In the genomic region with DNA sequence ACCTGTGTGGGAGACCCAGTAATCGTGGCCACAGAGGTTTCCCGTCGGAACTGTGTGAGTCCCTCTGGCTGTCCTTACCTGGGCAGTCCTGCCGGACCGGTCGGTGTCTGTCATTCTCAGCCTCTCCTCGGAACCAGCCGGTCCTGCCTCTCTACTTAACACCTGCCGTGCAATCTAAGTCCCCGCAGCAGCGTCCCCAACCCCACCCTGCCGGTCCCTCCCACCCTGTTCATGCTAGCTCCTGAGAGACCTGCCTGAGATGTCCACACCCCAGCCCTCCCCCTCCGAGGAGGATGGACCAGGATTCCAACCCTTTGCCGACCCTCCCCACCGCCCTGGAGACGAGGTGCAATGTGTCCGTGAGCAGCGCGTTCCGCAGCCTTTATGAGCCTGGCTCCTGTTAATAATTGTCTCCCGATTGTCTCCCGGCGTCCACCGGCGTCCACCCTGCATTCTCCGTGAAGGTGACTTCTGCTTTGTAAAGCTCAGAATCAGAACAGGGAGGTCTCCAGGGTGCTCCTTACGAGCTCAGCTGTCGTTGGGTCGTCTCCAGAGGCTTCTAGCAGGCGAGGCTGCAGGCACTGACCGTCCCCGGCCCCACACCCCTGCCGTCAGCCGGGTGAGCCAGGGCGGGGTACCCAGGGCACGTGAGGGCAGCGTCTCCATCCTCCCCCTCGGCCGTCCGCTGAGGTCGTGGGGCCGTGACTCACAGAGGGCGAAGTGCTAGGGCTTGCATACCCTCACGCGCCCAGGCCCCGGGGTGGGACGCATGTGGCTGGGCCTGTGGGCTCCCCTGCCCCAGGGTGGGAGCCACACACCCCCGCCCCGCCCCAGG, we compare ENCODE assay signal across 13 cellular contexts. TPM values are rescaled to one million over a fixed set of nuclear protein-coding genes. Genes with fewer than 3 reads are reported as not detected.
DNase-seq lines count a peak whose midpoint lies in the region; ATAC-seq and TF ChIP-seq lines count a peak whose summit lies in the region.
"Had no signal": no experiment of that assay in that cellular context is flagged by ENCODE, and none has a peak within 500 bp of the region (broad histone marks: within the 10 kb centered on the region; RNA-seq: fewer than 3 reads in every experiment).

No MANE protein-coding gene starts in this region.

- H3K4me3 Mint-ChIP-seq in activated T-cell treated with anti-CD3 and anti-CD28 coated beads, Interleukin-2, amount 50 U/mL, for 72 hours, result no peak overlapping the region
- H3K4me3 Mint-ChIP-seq: activated CD8-positive, alpha-beta T cell treated with anti-CD3 and anti-CD28 coated beads for 36 hours; activated naive CD4-positive, alpha-beta T cell treated with anti-CD3 and anti-CD28 coated beads for 36 hours had no signal

- H3K4me1 ChIP-seq in lung (ENCODE audit: control insufficient read depth in 2 of 2, insufficient read depth in 2 of 2, low read length in 2 of 2) (peaks cover 0 to 35% of the 10 kb centered on the region in 2 donors), testis (peaks cover 21% of the 10 kb centered on the region)

- ATAC-seq in activated T-cell treated with anti-CD3 and anti-CD28 coated beads, Interleukin-2, amount 50 U/mL, for 72 hours (replicated peaks in 1 of 2), result peak; percentile 14 to 27
- peak; percentile 25 for ATAC-seq in lung (ENCODE audit: insufficient read depth, low FRiP score)
- ATAC-seq: activated CD8-positive, alpha-beta T cell treated with anti-CD3 and anti-CD28 coated beads for 36 hours had no signal

- no peaks in the 10 kb centered on the region for H3K9me3 Mint-ChIP-seq in activated T-cell treated with anti-CD3 and anti-CD28 coated beads, Interleukin-2, amount 50 U/mL, for 72 hours
- H3K9me3 Mint-ChIP-seq: activated CD8-positive, alpha-beta T cell treated with anti-CD3 and anti-CD28 coated beads for 36 hours; activated naive CD4-positive, alpha-beta T cell treated with anti-CD3 and anti-CD28 coated beads for 36 hours had no signal

- H3K4me3 ChIP-seq in coronary artery (peak overlapping the region; percentile 83), lung (no peak overlapping the region), testis (no peak overlapping the region)

- DNase-seq in activated T-cell treated with anti-CD3 and anti-CD28 coated beads, Interleukin-2, amount 50 U/mL, for 72 hours, result no peak
- no peak for DNase-seq in activated T-cell treated with anti-CD3 and anti-CD28 coated beads, Interleukin-2, amount 50 U/mL, for 1 hour
- no peak for DNase-seq in coronary artery (ENCODE audit: low spot score)
- DNase-seq in lung (ENCODE audit: low spot score), result no peak
- DNase-seq in testis, result peak; percentile 45
- DNase-seq in middle frontal gyrus (ENCODE audit: extremely low spot score, low spot score), result no peak
- DNase-seq in NK-92 treated with Interleukin-12 subunit alpha and Interleukin-12 subunit beta, amount 100 ng/mL, for 24 hours (lab: John Stamatoyannopoulos, UW), result no peak
- DNase-seq in dermis blood vessel endothelial cell, result no peak
- DNase-seq: ACHN; activated CD8-positive, alpha-beta T cell treated with anti-CD3 and anti-CD28 coated beads for 36 hours; activated naive CD4-positive, alpha-beta T cell treated with anti-CD3 and anti-CD28 coated beads for 36 hours; central memory CD4-positive, alpha-beta T cell; T1000 had no signal

- H3K27ac ChIP-seq in coronary artery (peak overlapping the region; percentile 94 to 98), lung (ENCODE audit: low read depth in 1 of 2, low read length in 1 of 2) (peak overlapping the region in 1 of 2 donors; percentile 51), testis (no peak overlapping the region)

- H3K36me3 Mint-ChIP-seq in activated T-cell treated with anti-CD3 and anti-CD28 coated beads, Interleukin-2, amount 50 U/mL, for 72 hours (ENCODE audit: insufficient read depth in 2 of 2), result peaks cover 4 to 6% of the 10 kb centered on the region in 2 donors

- no peak overlapping the region for H3K27ac Mint-ChIP-seq in activated T-cell treated with anti-CD3 and anti-CD28 coated beads, Interleukin-2, amount 50 U/mL, for 72 hours
- H3K27ac Mint-ChIP-seq: activated CD8-positive, alpha-beta T cell treated with anti-CD3 and anti-CD28 coated beads for 36 hours; activated naive CD4-positive, alpha-beta T cell treated with anti-CD3 and anti-CD28 coated beads for 36 hours had no signal

- no peaks in the 10 kb centered on the region for H3K9me3 ChIP-seq in lung (ENCODE audit: control insufficient read depth in 2 of 2, insufficient read depth in 1 of 2, low read length in 1 of 2)
- no peaks in the 10 kb centered on the region for H3K9me3 ChIP-seq in testis

- peaks cover 11% of the 10 kb centered on the region for H3K4me1 Mint-ChIP-seq in activated T-cell treated with anti-CD3 and anti-CD28 coated beads, Interleukin-2, amount 50 U/mL, for 72 hours (ENCODE audit: low read depth)

- intact Hi-C loops in testis (cut with DNase I; ENCODE audit: low total_unique reads), result no loop called here

- WGBS in lung, 2 donors, result 72 to 81% methylated on average over 49 of the region's 49 CpGs
- WGBS in testis, 2 donors, result 72 to 82% methylated on average over 28 to 44 of the region's 49 CpGs

- H3K27me3 ChIP-seq in lung (ENCODE audit: control insufficient read depth, insufficient read depth) (no peaks in the 10 kb centered on the region), testis (no peaks in the 10 kb centered on the region)

- TF ChIP-seq CTCF in coronary artery (IDR thresholded peaks at IDR 0.05) (no peak), lung (IDR thresholded peaks at IDR 0.05; ENCODE audit: control extremely low read depth, extremely low read depth) (no peak), testis (IDR thresholded peaks at IDR 0.05) (no peak)

- H3K27me3 Mint-ChIP-seq in activated T-cell treated with anti-CD3 and anti-CD28 coated beads, Interleukin-2, amount 50 U/mL, for 72 hours (ENCODE audit: low read depth), result no peaks in the 10 kb centered on the region
- H3K27me3 Mint-ChIP-seq: activated CD8-positive, alpha-beta T cell treated with anti-CD3 and anti-CD28 coated beads for 36 hours had no signal

- H3K36me3 ChIP-seq in lung (ENCODE audit: control insufficient read depth in 2 of 2, insufficient read depth in 2 of 2, low read length in 2 of 2), result peaks cover 3 to 38% of the 10 kb centered on the region in 2 donors
- H3K36me3 ChIP-seq in testis (ENCODE audit: low read depth, missing control alignments), result no peaks in the 10 kb centered on the region

- no peak for TF ChIP-seq POLR2A in testis (IDR thresholded peaks at IDR 0.05)

RNA-seq across cellular contexts. Expression of a gene that starts 10.1 kb away (rescaled TPM):
- total RNA-seq in activated T-cell treated with anti-CD3 and anti-CD28 coated beads, Interleukin-2, amount 50 U/mL, for 72 hours, result 100 to 1,000 TPM; 137 to 198 TPM
- total RNA-seq in lung, result 10 to 100 TPM; 48.9 to 81.1 TPM
- 100 to 1,000 TPM in 1 of 2 donors, 10 to 100 TPM in 1; 48.2 to 181 TPM for polyA plus RNA-seq in lung
- 10 to 100 TPM; 54.6 to 86.1 TPM for total RNA-seq in testis
- 56.1 TPM for polyA plus RNA-seq in testis (ENCODE audit: insufficient read depth, low read depth, low replicate concordance)
- total RNA-seq in dermis blood vessel endothelial cell, result 80.6 and 85.3 TPM in 2 replicates

Comparison
In these comparisons a context has a peak if more than half of its experiments do, and no peak if none do; other contexts are left out.
1. H3K27ac ChIP-seq: peak in coronary artery (2 of 2); none in testis (0 of 2).